ENCODE assay signal across 1 cellular context in genomic region chr2:112275887-112276773, GRCh38.
TF ChIP-seq lines count a peak whose summit lies in the region.

No MANE protein-coding gene starts in this region.

TF ChIP-seq in HEK293, 187 proteins besides CTCF, POLR2A, EP300 and RAD21 (continued from another document):
- peak; percentile 87 for TF ChIP-seq PRDM10 (tag by site-specific recombination; IDR thresholded peaks at IDR 0.05)
- 0 out of 2 replicates have a peak, but pooled peaks have one; percentile 34 for TF ChIP-seq ZFP3 (tag by site-specific recombination; IDR thresholded peaks at IDR 0.05; ENCODE audit: low read depth)
- 0 out of 2 replicates have a peak, but pooled peaks have one; percentile 7 for TF ChIP-seq KLF10 (tag by site-specific recombination; IDR thresholded peaks at IDR 0.05)
- no peak for TF ChIP-seq MEIS1 (CRISPR knock-in tag; IDR thresholded peaks at IDR 0.05; ENCODE audit: borderline replicate concordance)
- TF ChIP-seq ZNF274 (IDR thresholded peaks at IDR 0.05; ENCODE audit: low read length) = no peak
- TF ChIP-seq ZNF274 (tag by site-specific recombination; IDR thresholded peaks at IDR 0.05; ENCODE audit: borderline replicate concordance) = no peak
- no peak for TF ChIP-seq ZNF624 (tag by site-specific recombination; IDR thresholded peaks at IDR 0.05)
- no peak for TF ChIP-seq KLF7 (tag by site-specific recombination; IDR thresholded peaks at IDR 0.05; ENCODE audit: borderline replicate concordance)
- TF ChIP-seq ZSCAN16 (tag by site-specific recombination; IDR thresholded peaks at IDR 0.05) = no peak
- peak; percentile 58 for TF ChIP-seq ZBTB26 (tag by site-specific recombination; optimal IDR thresholded peaks at IDR 0.05)
- no peak for TF ChIP-seq ZNF146 (tag by site-specific recombination; IDR thresholded peaks at IDR 0.05)
- peak; percentile 78 for TF ChIP-seq ZBTB8A (tag by site-specific recombination; IDR thresholded peaks at IDR 0.05)
- TF ChIP-seq HOXA7 (CRISPR knock-in tag; IDR thresholded peaks at IDR 0.05; ENCODE audit: borderline replicate concordance) = no peak
- peak; percentile 70 for TF ChIP-seq ZNF335 (tag by site-specific recombination; conservative IDR thresholded peaks at IDR 0.05)
- TF ChIP-seq IKZF3 (tag by site-specific recombination; IDR thresholded peaks at IDR 0.05) = 0 out of 2 replicates have a peak, but pooled peaks have one; percentile 25
- TF ChIP-seq ZNF133 (tag by site-specific recombination; IDR thresholded peaks at IDR 0.05) = no peak
